ENCODE assay signal across 8 cellular contexts in genomic region chr15:92898988-92899909, GRCh38. TPM values are rescaled to one million over a fixed set of nuclear protein-coding genes. Genes with fewer than 3 reads are reported as not detected.
DNase-seq lines count a peak whose midpoint lies in the region; ATAC-seq lines count a peak whose summit lies in the region.

No MANE protein-coding gene starts in this region.

- H3K27ac ChIP-seq in CD8-positive, alpha-beta memory T cell (ENCODE audit: low read depth, low read length), result no peak overlapping the region
- H3K27ac ChIP-seq in angular gyrus (ENCODE audit: low read depth, low read length) (peak overlapping the region; percentile 98), muscle layer of colon (ENCODE audit: low read depth, low read length) (peak overlapping the region; percentile 82)

- no peak for ATAC-seq in GM19467 (IDR thresholded peaks at IDR 0.05; ENCODE audit: unreplicated experiment)

- DNase-seq in CD8-positive, alpha-beta memory T cell, result no peak
- peak; percentile 80 to 83 for DNase-seq in Kasumi-1 (lab: John Stamatoyannopoulos, UW)
- no peak for DNase-seq in HCEC 1CT
- DNase-seq in stimulated activated CD4-positive, alpha-beta T cell treated with anti-CD3 and anti-CD28 coated beads, Interleukin-4, amount 100 ng/mL, for 4 hours, result no peak
- no peak for DNase-seq in C1 segment of cervical spinal cord (lab: John Stamatoyannopoulos, UW)

- H3K27ac Mint-ChIP-seq in CD8-positive, alpha-beta memory T cell, result peak overlapping the region; percentile 90 to 100 (median 98)

- H3K9ac ChIP-seq in muscle layer of colon (ENCODE audit: low read length), result no peak overlapping the region

- peak overlapping the region; percentile 35 to 98 (median 90) for H3K4me3 Mint-ChIP-seq in CD8-positive, alpha-beta memory T cell

- H3K36me3 Mint-ChIP-seq in CD8-positive, alpha-beta memory T cell, result peaks cover 34 to 84% (median 35%) of the 10 kb centered on the region in 3 donors

- no peaks in the 10 kb centered on the region for H3K9me3 ChIP-seq in CD8-positive, alpha-beta memory T cell (ENCODE audit: low read length)
- H3K9me3 ChIP-seq in muscle layer of colon (ENCODE audit: low read length), result no peaks in the 10 kb centered on the region

- CTCF ChIA-PET in CD8-positive, alpha-beta memory T cell (lab: Charles Lee), result interaction anchor here (0.9 to 6.9 kb wide), 8 partner anchors 10 to 90 kb away, joined by 3 to 79 read pairs (median 8); no protein-coding TSS in a partner anchor

- POLR2A ChIA-PET in CD8-positive, alpha-beta memory T cell (lab: Charles Lee), result interaction anchor here (0.7 to 11.5 kb wide), 12 partner anchors 8 to 102 kb away, joined by 3 to 455 read pairs (median 15); no protein-coding TSS in a partner anchor

- peaks cover 17% of the 10 kb centered on the region for H3K36me3 ChIP-seq in CD8-positive, alpha-beta memory T cell (ENCODE audit: insufficient read depth, low read length)
- H3K36me3 ChIP-seq in muscle layer of colon (ENCODE audit: insufficient read depth, low read length), result peaks cover 23% of the 10 kb centered on the region

- no peaks in the 10 kb centered on the region for H3K27me3 ChIP-seq in CD8-positive, alpha-beta memory T cell (ENCODE audit: insufficient read depth, low read length, poor library complexity, severe bottlenecking)
- H3K27me3 ChIP-seq in muscle layer of colon (ENCODE audit: control insufficient read depth in 1 of 2, insufficient read depth in 2 of 2, low read length in 2 of 2), result no peaks in the 10 kb centered on the region

- H3K9me3 Mint-ChIP-seq in CD8-positive, alpha-beta memory T cell, result peaks cover 0 to 15% (median 0%) of the 10 kb centered on the region in 5 donors

- H3K4me1 Mint-ChIP-seq in CD8-positive, alpha-beta memory T cell, result peaks cover 56 to 74% (median 72%) of the 10 kb centered on the region in 3 donors

- no peak overlapping the region for H3K4me3 ChIP-seq in CD8-positive, alpha-beta memory T cell (ENCODE audit: low read length)
- H3K4me3 ChIP-seq in muscle layer of colon (ENCODE audit: low read depth in 1 of 2, low read length in 2 of 2), result no peak overlapping the region

- peaks cover 0 to 12% of the 10 kb centered on the region in 2 donors for H3K27me3 Mint-ChIP-seq in CD8-positive, alpha-beta memory T cell

- peaks cover 58% of the 10 kb centered on the region for H3K4me1 ChIP-seq in CD8-positive, alpha-beta memory T cell (ENCODE audit: insufficient read depth, low read length)
- peaks cover 25% of the 10 kb centered on the region for H3K4me1 ChIP-seq in muscle layer of colon (ENCODE audit: insufficient read depth, low read length)

RNA-seq across cellular contexts. Expression of gene CHD2, which starts 0.9 kb away (rescaled TPM):
- total RNA-seq in CD8-positive, alpha-beta memory T cell, result 100 to 1,000 TPM in 1 of 2 experiments, 10 to 100 TPM in 1; 99.0 to 109 TPM
- 80.3 TPM for polyA plus RNA-seq in CD8-positive, alpha-beta memory T cell

Comparison
In these comparisons a context has a peak if more than half of its experiments do, and no peak if none do; other contexts are left out.
1. DNase-seq: peak in Kasumi-1 (2 of 2); none in CD8-positive, alpha-beta memory T cell (0 of 5), HCEC 1CT (single experiment), stimulated activated CD4-positive, alpha-beta T cell treated with anti-CD3 and anti-CD28 coated beads, Interleukin-4, amount 100 ng/mL, for 4 hours (0 of 2) and C1 segment of cervical spinal cord (0 of 14).